24 cellular contexts compared by ENCODE assay signal in genomic region chrX:2540426-2540942, GRCh38.
"Had no signal": no experiment of that assay in that cellular context is flagged by ENCODE, and none has a peak within 500 bp of the region (broad histone marks: within the 10 kb centered on the region; RNA-seq: fewer than 3 reads in every experiment).

No MANE protein-coding gene starts in this region.

- H3K9ac ChIP-seq: neural progenitor cell had no signal

- H3K4me2 ChIP-seq: hepatocyte, neural progenitor cell had no signal

- DNase-seq: cortex of kidney; dorsolateral prefrontal cortex; effector CD4-positive, alpha-beta T cell; foreskin fibroblast; gastrocnemius medialis; heart left ventricle; kidney; left cardiac atrium; left lung; mammary epithelial cell; mesendoderm; midbrain; naive thymus-derived CD4-positive, alpha-beta T cell; right cardiac atrium; sigmoid colon; spleen; stimulated activated CD4-positive, alpha-beta T cell treated with anti-CD3 and anti-CD28 coated beads, Interleukin-4, amount 100 ng/mL, for 4 hours; upper lobe of right lung had no signal

- H3K4me3 ChIP-seq: dorsolateral prefrontal cortex, gastrocnemius medialis, heart left ventricle, hepatocyte, left lung, neural progenitor cell, prostate gland, sigmoid colon, spleen, thoracic aorta, tibial nerve, upper lobe of right lung, vagina had no signal

- H3K4me1 ChIP-seq: gastrocnemius medialis, left lung, prostate gland, spleen, upper lobe of right lung, vagina had no signal

- H3K27me3 ChIP-seq: hepatocyte, left lung, neural progenitor cell, sigmoid colon, spleen, tibial nerve, upper lobe of right lung, vagina had no signal

- H3K36me3 ChIP-seq: gastrocnemius medialis, heart left ventricle, left lung, neural progenitor cell, prostate gland, sigmoid colon, spleen, thoracic aorta, tibial nerve, upper lobe of right lung, vagina had no signal

- H3K27ac ChIP-seq: dorsolateral prefrontal cortex, gastrocnemius medialis, heart left ventricle, hepatocyte, left lung, neural progenitor cell, prostate gland, sigmoid colon, spleen, thoracic aorta, tibial nerve, upper lobe of right lung, vagina had no signal

- H3K79me2 ChIP-seq: hepatocyte had no signal

- H2AFZ ChIP-seq: hepatocyte, neural progenitor cell had no signal

- H3K9me3 ChIP-seq: gastrocnemius medialis, left lung, prostate gland, sigmoid colon, thoracic aorta, tibial nerve, upper lobe of right lung, vagina had no signal
